In the genomic region with DNA sequence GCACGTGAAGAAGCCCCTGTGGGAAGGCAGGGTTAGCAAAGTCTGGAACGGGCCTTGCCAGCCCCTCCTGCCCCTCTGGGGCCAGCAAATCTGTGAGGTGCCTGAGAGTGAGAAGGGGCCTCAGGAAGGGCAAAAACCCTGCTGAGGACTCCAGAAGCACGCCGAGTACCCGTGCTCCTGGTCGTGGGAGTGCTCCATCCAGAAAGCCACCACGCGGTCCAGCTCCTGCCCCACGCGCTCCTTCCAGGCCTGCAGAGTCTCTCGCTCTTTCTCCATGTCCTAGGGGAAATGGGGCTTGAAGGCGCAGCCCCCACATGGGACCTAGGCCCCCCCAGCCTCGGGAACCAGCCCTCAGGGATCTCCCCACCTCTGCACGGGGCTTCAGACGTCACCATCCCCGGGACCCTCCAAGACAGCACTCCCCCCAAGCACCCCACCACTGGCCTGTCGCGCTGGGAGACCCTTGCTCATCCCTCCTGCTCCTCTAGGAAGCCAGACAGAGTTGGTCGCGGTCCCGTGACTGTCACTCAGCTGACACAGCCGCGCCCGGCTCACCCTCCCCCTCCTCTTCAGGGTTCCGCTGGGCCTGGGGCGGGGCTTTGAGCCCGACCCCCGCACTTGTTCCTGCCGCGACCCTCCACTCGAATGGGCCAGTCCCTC, we compare ENCODE assay signal across 8 cellular contexts. TPM values are rescaled to one million over a fixed set of nuclear protein-coding genes. Genes with fewer than 3 reads are reported as not detected.
DNase-seq lines count a peak whose midpoint lies in the region; ATAC-seq and TF ChIP-seq lines count a peak whose summit lies in the region.

Gene RENBP (minus strand): TSS at position 504 of the 660 bp plus-strand sequence. CDS start 33 bp downstream, at position 471.

- H3K9me3 Mint-ChIP-seq in activated T-cell treated with anti-CD3 and anti-CD28 coated beads, Interleukin-2, amount 50 U/mL, for 24 hours = no peaks in the 10 kb centered on the region

- DNase-seq in NCI-H1417 (lab: John Stamatoyannopoulos, UW) (peak; percentile 18 to 35 (median 27)), NCI-H1417 treated with DMSO at 0.1 percent for 48 hours (lab: John Stamatoyannopoulos, UW) (no peak), left ventricle myocardium inferior (peak; percentile 61), sciatic nerve (ENCODE audit: low spot score) (peak; percentile 80), HPDE6-E6E7 (ENCODE audit: extremely low spot score) (no peak), foreskin fibroblast (no peak)
- no peak for DNase-seq in activated T-cell treated with anti-CD3 and anti-CD28 coated beads, Interleukin-2, amount 50 U/mL, for 24 hours

- H3K9me3 ChIP-seq in left ventricle myocardium inferior (replicated peaks) = no peaks in the 10 kb centered on the region

- peaks cover 19% of the 10 kb centered on the region for H3K27me3 Mint-ChIP-seq in activated T-cell treated with anti-CD3 and anti-CD28 coated beads, Interleukin-2, amount 50 U/mL, for 24 hours

- peaks cover 25% of the 10 kb centered on the region for H3K36me3 Mint-ChIP-seq in activated T-cell treated with anti-CD3 and anti-CD28 coated beads, Interleukin-2, amount 50 U/mL, for 24 hours (ENCODE audit: low read depth)

- H3K4me3 ChIP-seq in left ventricle myocardium inferior (peak within 1 kb of the TSS; percentile 60), foreskin fibroblast (ENCODE audit: low read depth in 1 of 2, low read length in 2 of 2) (peak within 1 kb of the TSS in 1 of 2 donors; percentile 5)

- H3K27ac ChIP-seq in left ventricle myocardium inferior (replicated peaks) = peak within 1 kb of the TSS; percentile 50

- peak; percentile 34 for ATAC-seq in sciatic nerve
- no peak for ATAC-seq in HG03159 (IDR thresholded peaks at IDR 0.05; ENCODE audit: unreplicated experiment)

- intact Hi-C loops in left ventricle myocardium inferior (cut with micrococcal nuclease) = no loop called here
- intact Hi-C loops in sciatic nerve (cut with DNase I) = no loop called here

- peak within 1 kb of the TSS; percentile 80 for H3K4me3 Mint-ChIP-seq in activated T-cell treated with anti-CD3 and anti-CD28 coated beads, Interleukin-2, amount 50 U/mL, for 24 hours

- peak within 1 kb of the TSS; percentile 81 for H3K27ac Mint-ChIP-seq in activated T-cell treated with anti-CD3 and anti-CD28 coated beads, Interleukin-2, amount 50 U/mL, for 24 hours

- H3K4me1 Mint-ChIP-seq in activated T-cell treated with anti-CD3 and anti-CD28 coated beads, Interleukin-2, amount 50 U/mL, for 24 hours (ENCODE audit: low read depth) = peaks cover 29% of the 10 kb centered on the region

- H3K4me1 ChIP-seq in left ventricle myocardium inferior = peaks cover 29% of the 10 kb centered on the region

- peaks cover under 1% of the 10 kb centered on the region for H3K36me3 ChIP-seq in left ventricle myocardium inferior

- TF ChIP-seq CTCF in left ventricle myocardium inferior (IDR thresholded peaks at IDR 0.05; ENCODE audit: borderline replicate concordance) (no peak), foreskin fibroblast (IDR thresholded peaks at IDR 0.05; ENCODE audit: low read depth, low read length) (no peak)

- H3K27me3 ChIP-seq in left ventricle myocardium inferior (ENCODE audit: low read depth) = no peaks in the 10 kb centered on the region

RNA-seq across cellular contexts. Expression of gene RENBP, which starts in this region (rescaled TPM):
- total RNA-seq in left ventricle myocardium inferior (7.5 TPM), sciatic nerve (23.0 TPM)

Comparison
In these comparisons a context has a peak if more than half of its experiments do, and no peak if none do; other contexts are left out.
1. DNase-seq: peak in NCI-H1417 (3 of 3), left ventricle myocardium inferior (single experiment) and sciatic nerve (single experiment); none in NCI-H1417 treated with DMSO at 0.1 percent for 48 hours (single experiment), activated T-cell treated with anti-CD3 and anti-CD28 coated beads, Interleukin-2, amount 50 U/mL, for 24 hours (single experiment), HPDE6-E6E7 (single experiment) and foreskin fibroblast (0 of 2).